9 cellular contexts compared by ENCODE assay signal in the genomic region with DNA sequence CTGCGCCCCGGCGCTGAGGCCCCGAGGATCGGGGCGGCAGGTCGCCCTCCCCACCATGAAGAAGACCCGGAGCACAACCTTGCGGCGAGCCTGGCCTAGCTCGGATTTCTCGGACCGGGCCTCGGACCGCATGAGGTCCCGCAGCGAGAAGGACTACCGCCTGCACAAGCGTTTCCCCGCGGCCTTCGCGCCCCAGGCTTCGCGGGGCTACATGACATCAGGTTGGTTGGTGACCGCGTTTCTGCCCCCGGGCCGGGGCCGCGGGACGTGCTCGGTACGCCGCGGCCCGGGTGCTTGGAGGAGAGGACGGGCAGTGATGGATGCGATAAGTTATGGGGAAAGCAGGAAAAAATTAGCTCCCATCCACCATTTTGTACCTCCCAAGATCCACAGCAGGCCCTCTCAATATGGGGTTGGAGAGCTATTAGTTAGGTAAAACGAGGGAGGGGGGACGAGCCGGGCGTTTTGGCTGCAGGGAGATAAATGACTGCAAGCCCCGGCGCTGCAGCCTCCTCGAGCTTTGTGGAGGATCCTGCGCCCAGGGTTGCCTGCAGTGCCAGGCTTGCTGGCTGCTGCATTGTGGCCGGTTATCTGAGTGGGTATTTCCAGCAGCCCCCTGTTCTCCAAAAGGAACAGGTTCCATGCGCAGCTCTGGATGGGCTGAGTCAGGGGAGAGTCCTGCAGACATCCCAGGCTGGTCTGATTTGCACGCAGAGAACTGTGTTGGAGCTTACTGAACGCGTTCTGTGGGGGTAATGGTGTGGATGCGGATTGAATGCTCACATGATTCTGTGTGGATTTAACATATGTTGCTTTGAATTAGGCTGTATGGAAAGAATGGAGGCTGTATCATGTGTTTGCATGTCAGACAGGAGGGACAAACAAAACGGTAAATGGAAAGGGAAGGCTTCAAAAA. TPM values are rescaled to one million over a fixed set of nuclear protein-coding genes. Genes with fewer than 3 reads are reported as not detected.
DNase-seq lines count a peak whose midpoint lies in the region; ATAC-seq, FAIRE-seq and TF ChIP-seq lines count a peak whose summit lies in the region.
"Had no signal": no experiment of that assay in that cellular context is flagged by ENCODE, and none has a peak within 500 bp of the region (broad histone marks: within the 10 kb centered on the region; RNA-seq: fewer than 3 reads in every experiment).

No MANE protein-coding gene starts in this region.

- POLR2A ChIA-PET in A549 (lab: Yijun Ruan, JAX), result no interaction called here

- H3K36me3 Mint-ChIP-seq in nephron progenitor cell (ENCODE audit: low read depth), result peaks cover 9% of the 10 kb centered on the region

- TF ChIP-seq CTCF in A549 (IDR thresholded peaks at IDR 0.05) (no peak), fibroblast of pulmonary artery (IDR thresholded peaks at IDR 0.05; ENCODE audit: low read length, missing control alignments) (no peak), nephron progenitor cell (IDR thresholded peaks at IDR 0.05) (no peak)

- no peak for TF ChIP-seq POLR2A in A549 (IDR thresholded peaks at IDR 0.05; ENCODE audit: low read length)

- no peak for TF ChIP-seq EP300 in A549 (IDR thresholded peaks at IDR 0.05)

- ATAC-seq in A549 (no peak), GM21528 (IDR thresholded peaks at IDR 0.05; ENCODE audit: low FRiP score, unreplicated experiment) (no peak), HG03378 (IDR thresholded peaks at IDR 0.05; ENCODE audit: unreplicated experiment) (no peak), HG03520 (IDR thresholded peaks at IDR 0.05; ENCODE audit: unreplicated experiment) (no peak)

- H3K4me3 Mint-ChIP-seq in nephron progenitor cell, result peak overlapping the region; percentile 92

- TF ChIP-seq RAD21 in A549 (conservative IDR thresholded peaks at IDR 0.05 in 1 of 2, IDR thresholded peaks at IDR 0.05 in 1 of 2), result no peak

- H3K4me3 ChIP-seq in A549 (no peak overlapping the region), fibroblast of pulmonary artery (replicated peaks; ENCODE audit: low read depth, low read length) (peak overlapping the region; percentile 7)

- FAIRE-seq in A549 (lab: Jason Lieb, UNC), result no peak

- H3K9me3 Mint-ChIP-seq in nephron progenitor cell, result peaks cover 7% of the 10 kb centered on the region

- H3K4me1 Mint-ChIP-seq in nephron progenitor cell, result peaks cover 4% of the 10 kb centered on the region

- H3K9me3 ChIP-seq in A549, result no peaks in the 10 kb centered on the region

- H3K27ac ChIP-seq in A549, result no peak overlapping the region

- CTCF ChIA-PET in A549 (lab: Yijun Ruan, JAX), result interaction anchor here (0.7 to 1.2 kb wide), 2 partner anchors 15 to 66 kb away, joined by 3 read pairs; no protein-coding TSS in a partner anchor

- H3K4me2 ChIP-seq in A549, result peak overlapping the region; percentile 98

- 89% methylated on average over 40 of the region's 54 CpGs for WGBS in A549 (ENCODE audit: missing lambda C conversion rate)

- peaks cover 14% of the 10 kb centered on the region for H3K27me3 Mint-ChIP-seq in nephron progenitor cell (ENCODE audit: low read depth, poor library complexity)

- DNase-seq in A549 (ENCODE audit: low read depth in 1 of 2, low spot score in 1 of 2), result no peak
- DNase-seq in NCI-H2227 (lab: John Stamatoyannopoulos, UW; ENCODE audit: unreplicated experiment), result peak; percentile 41
- no peak for DNase-seq in fibroblast of pulmonary artery (ENCODE audit: low read depth)
- DNase-seq in nephron progenitor cell, result peak; percentile 51
- no peak for DNase-seq in activated naive CD4-positive, alpha-beta T cell treated with Interleukin-2 at 50 U/mL for 16 hours
- DNase-seq: NCI-H510A had no signal

- no peak overlapping the region for H3K27ac Mint-ChIP-seq in nephron progenitor cell

- 0 out of 3 replicates have a peak, but pooled peaks cover 3% of the 10 kb centered on the region for H3K4me1 ChIP-seq in A549

TF ChIP-seq in A549, 52 proteins besides CTCF, POLR2A, EP300 and RAD21:
- TF ChIP-seq EHF (CRISPR knock-in tag; IDR thresholded peaks at IDR 0.05) (no peak), BHLHE40 (IDR thresholded peaks at IDR 0.05; ENCODE audit: low read depth, low read length) (no peak), RARB (CRISPR knock-in tag; IDR thresholded peaks at IDR 0.05) (no peak), NFE2L2 (conservative IDR thresholded peaks at IDR 0.05; ENCODE audit: low read length) (no peak), CHD4 (IDR thresholded peaks at IDR 0.05; ENCODE audit: borderline replicate concordance) (no peak), TFCP2L1 (CRISPR knock-in tag; IDR thresholded peaks at IDR 0.05) (no peak)

RNA-seq across cellular contexts. Expression of a gene that starts 1.9 kb away (rescaled TPM):
- polyA plus RNA-seq in A549 (2011; rRNA removed), result 5.2 and 7.0 TPM in 2 replicates
- 2.3 and 2.6 TPM in 2 replicates for polyA plus RNA-seq in A549 (2012; cell fraction: cytosol; rRNA removed)
- 4.1 and 4.3 TPM in 2 replicates for polyA plus RNA-seq in A549 (2012; cell fraction: nucleus; rRNA removed)
- 2.2 to 2.7 TPM (median 2.5 TPM) in 3 replicates for polyA plus RNA-seq in A549 (2017; fragmentation: RNase III; extraction: RNeasy Plus Mini Kit Qiagen cat#74134 plus additional on column Dnase treatment)
- polyA minus RNA-seq in A549 (2011; rRNA and poly(A)+ RNA removed), result 29.8 and 43.3 TPM in 2 replicates

Comparison
In these comparisons a context has a peak if more than half of its experiments do, and no peak if none do; other contexts are left out.
1. DNase-seq: peak in NCI-H2227 (single experiment) and nephron progenitor cell (single experiment); none in A549 (0 of 2), fibroblast of pulmonary artery (single experiment) and activated naive CD4-positive, alpha-beta T cell treated with Interleukin-2 at 50 U/mL for 16 hours (single experiment).